In the genomic region with DNA sequence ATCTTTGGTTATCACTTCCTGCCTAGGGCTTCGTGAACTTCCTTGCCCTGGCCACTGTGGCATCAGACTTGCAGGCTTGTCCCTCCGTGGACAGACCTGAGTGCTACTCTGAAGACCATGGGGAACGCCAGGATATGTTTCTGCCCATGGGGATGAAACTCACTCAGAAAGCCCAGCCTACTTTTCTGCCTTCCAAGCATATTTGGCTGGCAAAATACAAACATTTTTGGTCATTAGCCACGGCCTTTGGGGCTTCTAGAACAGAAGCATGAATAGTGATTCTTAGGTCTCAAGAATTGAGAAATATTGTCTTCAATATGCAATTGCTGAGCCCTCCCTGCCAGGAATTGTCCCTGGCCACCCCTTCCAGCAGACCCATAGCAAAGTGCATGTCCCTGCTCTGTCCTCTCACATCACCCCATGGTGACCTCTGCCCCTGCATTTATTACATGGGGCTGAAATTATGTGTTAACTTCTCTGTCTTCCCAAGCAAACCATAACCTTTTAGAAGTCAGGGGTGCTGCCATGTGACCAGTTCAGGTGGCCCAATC, we compare ENCODE assay signal across 1 cellular context.
TF ChIP-seq lines count a peak whose summit lies in the region.

No MANE protein-coding gene starts in this region.

TF ChIP-seq in IMR-90, 13 proteins besides CTCF, POLR2A, EP300 and RAD21:
- no peak for TF ChIP-seq BHLHE40 (IDR thresholded peaks at IDR 0.05; ENCODE audit: low read depth, low read length)
- TF ChIP-seq MAFK (IDR thresholded peaks at IDR 0.05; ENCODE audit: low read depth, low read length) = no peak
- no peak for TF ChIP-seq CEBPB (IDR thresholded peaks at IDR 0.05; ENCODE audit: low read depth, low read length)
- no peak for TF ChIP-seq FOS (IDR thresholded peaks at IDR 0.05; ENCODE audit: low read depth, low read length)
- no peak for TF ChIP-seq MXI1 (IDR thresholded peaks at IDR 0.05; ENCODE audit: borderline replicate concordance, low read depth, low read length)
- TF ChIP-seq CHD1 (IDR thresholded peaks at IDR 0.05; ENCODE audit: low read depth, low read length) = no peak
- no peak for TF ChIP-seq SMC3 (IDR thresholded peaks at IDR 0.05; ENCODE audit: low read depth, low read length)
- TF ChIP-seq NFE2L2 (IDR thresholded peaks at IDR 0.05; ENCODE audit: low read depth, low read length) = no peak
- TF ChIP-seq, protein P1, sequence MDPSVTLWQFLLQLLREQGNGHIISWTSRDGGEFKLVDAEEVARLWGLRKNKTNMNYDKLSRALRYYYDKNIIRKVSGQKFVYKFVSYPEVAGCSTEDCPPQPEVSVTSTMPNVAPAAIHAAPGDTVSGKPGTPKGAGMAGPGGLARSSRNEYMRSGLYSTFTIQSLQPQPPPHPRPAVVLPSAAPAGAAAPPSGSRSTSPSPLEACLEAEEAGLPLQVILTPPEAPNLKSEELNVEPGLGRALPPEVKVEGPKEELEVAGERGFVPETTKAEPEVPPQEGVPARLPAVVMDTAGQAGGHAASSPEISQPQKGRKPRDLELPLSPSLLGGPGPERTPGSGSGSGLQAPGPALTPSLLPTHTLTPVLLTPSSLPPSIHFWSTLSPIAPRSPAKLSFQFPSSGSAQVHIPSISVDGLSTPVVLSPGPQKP (IDR thresholded peaks at IDR 0.05; ENCODE audit: borderline replicate concordance, low read depth, low read length) = no peak
- TF ChIP-seq, protein P2, sequence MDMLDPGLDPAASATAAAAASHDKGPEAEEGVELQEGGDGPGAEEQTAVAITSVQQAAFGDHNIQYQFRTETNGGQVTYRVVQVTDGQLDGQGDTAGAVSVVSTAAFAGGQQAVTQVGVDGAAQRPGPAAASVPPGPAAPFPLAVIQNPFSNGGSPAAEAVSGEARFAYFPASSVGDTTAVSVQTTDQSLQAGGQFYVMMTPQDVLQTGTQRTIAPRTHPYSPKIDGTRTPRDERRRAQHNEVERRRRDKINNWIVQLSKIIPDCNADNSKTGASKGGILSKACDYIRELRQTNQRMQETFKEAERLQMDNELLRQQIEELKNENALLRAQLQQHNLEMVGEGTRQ (IDR thresholded peaks at IDR 0.05; ENCODE audit: low read depth, low read length) = no peak
- TF ChIP-seq MAZ (IDR thresholded peaks at IDR 0.05; ENCODE audit: borderline replicate concordance, low read depth, low read length) = no peak
- TF ChIP-seq RFX5 (IDR thresholded peaks at IDR 0.05; ENCODE audit: low read depth, low read length) = no peak
